ENCODE assay signal across 20 cellular contexts in the genomic region with DNA sequence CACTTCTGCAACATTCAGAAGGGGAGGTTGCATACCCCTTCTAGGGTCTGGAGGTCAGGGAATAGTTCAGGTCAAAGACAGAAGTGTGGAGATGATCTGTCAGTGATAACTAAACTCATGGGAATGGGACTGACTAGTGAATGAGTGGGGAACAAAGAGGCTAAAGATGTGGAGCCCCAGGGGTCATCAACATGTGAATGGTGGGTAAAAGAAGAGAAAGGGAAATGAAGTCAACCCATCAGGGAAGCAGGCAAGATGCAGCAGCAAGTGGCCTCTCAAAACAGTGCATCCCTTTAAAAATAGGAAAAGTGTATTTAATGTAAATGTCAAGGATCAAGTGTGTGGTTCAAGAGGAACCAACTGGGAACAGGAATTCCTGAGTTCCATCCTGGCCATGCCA.
"Had no signal": no experiment of that assay in that cellular context is flagged by ENCODE, and none has a peak within 500 bp of the region (broad histone marks: within the 10 kb centered on the region; RNA-seq: fewer than 3 reads in every experiment).

No MANE protein-coding gene starts in this region.

- H3K27ac Mint-ChIP-seq: naive B cell; nephron; stimulated activated naive B cell treated with anti-CD40 and anti-IgM and Interleukin-4, amounts not matched to agents 10 μg/mL and 1 μg/mL and 100 μg/mL, for 72 hours had no signal

- H3K36me3 ChIP-seq: esophagus muscularis mucosa, gastroesophageal sphincter, neutrophil, sigmoid colon, stomach, thoracic aorta, transverse colon had no signal

- H3K4me1 Mint-ChIP-seq: naive B cell; nephron; stimulated activated naive B cell treated with anti-CD40 and anti-IgM and Interleukin-4, amounts not matched to agents 10 μg/mL and 1 μg/mL and 100 μg/mL, for 72 hours had no signal

- DNase-seq: effector memory CD4-positive, alpha-beta T cell; glutamatergic neuron; kidney glomerular epithelial cell; mesendoderm; naive B cell; posterior cingulate gyrus; sigmoid colon; stimulated activated CD4-positive, alpha-beta T cell treated with anti-CD3 and anti-CD28 coated beads, Interleukin-2, amount 100 ng/mL, for 24 hours; stimulated activated CD4-positive, alpha-beta T cell treated with anti-CD3 and anti-CD28 coated beads, Interleukin-4, amount 100 ng/mL, for 4 hours; stimulated activated naive B cell treated with anti-CD40 and anti-IgM and Interleukin-4, amounts not matched to agents 10 μg/mL and 1 μg/mL and 100 μg/mL, for 72 hours; stomach; substantia nigra; transverse colon had no signal

- H3K36me3 Mint-ChIP-seq: naive B cell; stimulated activated naive B cell treated with anti-CD40 and anti-IgM and Interleukin-4, amounts not matched to agents 10 μg/mL and 1 μg/mL and 100 μg/mL, for 72 hours had no signal

- H3K27me3 ChIP-seq: esophagus muscularis mucosa, neutrophil, sigmoid colon, stomach, transverse colon had no signal

- H3K4me3 ChIP-seq: esophagus muscularis mucosa, gastroesophageal sphincter, sigmoid colon, skin epidermis, stomach, thoracic aorta, transverse colon had no signal

- H3K9me3 Mint-ChIP-seq: nephron had no signal

- H3K9me3 ChIP-seq: esophagus muscularis mucosa, gastroesophageal sphincter, neutrophil, sigmoid colon, stomach, thoracic aorta, transverse colon had no signal

- H3K4me3 Mint-ChIP-seq: nephron; stimulated activated naive B cell treated with anti-CD40 and anti-IgM and Interleukin-4, amounts not matched to agents 10 μg/mL and 1 μg/mL and 100 μg/mL, for 72 hours had no signal

- H3K4me1 ChIP-seq: esophagus muscularis mucosa, gastroesophageal sphincter, sigmoid colon, stomach, transverse colon had no signal

- H3K27ac ChIP-seq: epithelial cell of prostate, esophagus muscularis mucosa, gastroesophageal sphincter, neutrophil, sigmoid colon, skin epidermis, stomach, thoracic aorta, transverse colon had no signal

- ATAC-seq: gastroesophageal sphincter; stimulated activated naive B cell treated with anti-CD40 and anti-IgM and Interleukin-4, amounts not matched to agents 10 μg/mL and 1 μg/mL and 100 μg/mL, for 72 hours had no signal
